Comparison of ENCODE assay signal across 16 cellular contexts in the genomic region with DNA sequence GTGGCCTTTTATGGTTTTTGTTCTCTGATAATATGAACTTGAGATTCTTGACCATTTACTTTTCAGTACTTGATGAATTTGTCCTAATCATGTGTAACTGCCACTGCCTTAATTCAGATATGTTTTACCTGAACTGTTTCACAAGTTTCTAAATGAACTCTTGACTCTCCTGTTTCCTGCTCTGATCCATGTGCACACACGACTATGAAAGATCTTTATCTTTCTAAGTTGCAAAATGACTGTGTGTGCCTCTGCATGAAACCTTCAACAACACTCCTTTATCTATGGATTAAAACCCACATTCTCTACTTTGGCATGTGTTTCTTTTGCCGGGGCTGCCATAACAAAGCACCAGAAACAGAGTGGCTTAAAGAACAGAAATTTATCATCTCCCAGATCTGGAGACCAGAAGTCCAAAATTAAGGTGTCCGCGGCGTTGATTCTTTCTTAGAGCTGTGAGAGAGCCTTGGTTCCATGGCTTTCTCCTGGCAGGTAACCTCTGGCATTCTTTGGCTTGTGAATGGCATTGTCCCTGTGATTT.
DNase-seq lines count a peak whose midpoint lies in the region; ATAC-seq, FAIRE-seq and TF ChIP-seq lines count a peak whose summit lies in the region.
"Had no signal": no experiment of that assay in that cellular context is flagged by ENCODE, and none has a peak within 500 bp of the region (broad histone marks: within the 10 kb centered on the region; RNA-seq: fewer than 3 reads in every experiment).

No MANE protein-coding gene starts in this region.

- peak; percentile 31 for ATAC-seq in HG02798 (IDR thresholded peaks at IDR 0.05; ENCODE audit: poor library complexity, unreplicated experiment)
- ATAC-seq in pancreas = no peak
- ATAC-seq: mucosa of descending colon had no signal

- DNase-seq in activated CD4-positive, alpha-beta T cell treated with anti-CD3 and anti-CD28 coated beads, Interleukin-2, amount 10 ng/mL, durations not matched to agents 7 days and 5 days = no peak
- no peak for DNase-seq in activated CD4-positive, alpha-beta T cell treated with anti-CD3 and anti-CD28 coated beads, Interleukin-2, amount 50 U/mL, for 1 hour
- peak; percentile 49 for DNase-seq in T-helper 2 cell treated with Interferon-gamma antibody and Interleukin-4, amounts not matched to agents 5 μg/mL and 100 μg/mL, for 36 hours (ENCODE audit: low spot score)
- DNase-seq in pancreas (no peak), COLO668 (lab: John Stamatoyannopoulos, UW; ENCODE audit: unreplicated experiment) (no peak), neural progenitor cell (ENCODE audit: low spot score) (no peak), foreskin melanocyte (no peak)
- DNase-seq: activated effector memory CD4-positive, alpha-beta T cell treated with Interleukin-2 at 50 U/mL for 16 hours; MG63; mucosa of descending colon; NCI-H510A treated with DMSO at 0.1 percent for 48 hours had no signal

- H3K27me3 ChIP-seq in pancreas = no peaks in the 10 kb centered on the region
- no peaks in the 10 kb centered on the region for H3K27me3 ChIP-seq in neural progenitor cell
- H3K27me3 ChIP-seq: cardiac muscle cell, MG63, right atrium auricular region had no signal

- intact Hi-C loops in pancreas (cut with DNase I) = no loop called here

- H3K36me3 ChIP-seq in pancreas (no peaks in the 10 kb centered on the region), neural progenitor cell (no peaks in the 10 kb centered on the region)
- H3K36me3 ChIP-seq: cardiac muscle cell, MG63 had no signal

- H3K4me3 ChIP-seq in pancreas = no peak overlapping the region
- H3K4me3 ChIP-seq in neural progenitor cell = no peak overlapping the region
- H3K4me3 ChIP-seq: cardiac muscle cell, MG63, mucosa of descending colon, right atrium auricular region had no signal

- H3K27me3 Mint-ChIP-seq in activated CD4-positive, alpha-beta T cell treated with anti-CD3 and anti-CD28 coated beads, Interleukin-2, amount 10 ng/mL, durations not matched to agents 7 days and 5 days = peaks cover 8% of the 10 kb centered on the region
- peaks cover 2% of the 10 kb centered on the region for H3K27me3 Mint-ChIP-seq in T-helper 2 cell treated with Interferon-gamma antibody and Interleukin-4, amounts not matched to agents 5 μg/mL and 100 μg/mL, for 36 hours (ENCODE audit: low read depth)
- peaks cover 2% of the 10 kb centered on the region for H3K27me3 Mint-ChIP-seq in neural progenitor cell (ENCODE audit: insufficient read depth, low read depth)

- H4K20me1 ChIP-seq in neural progenitor cell (ENCODE audit: low read depth) = no peaks in the 10 kb centered on the region

- 63 to 68% methylated on average over 5 of the region's 5 CpGs for WGBS in pancreas, 2 donors

- FAIRE-seq in pancreas (lab: Jason Lieb, UNC) = no peak
- FAIRE-seq: A204.1, TTC549 had no signal

- CTCF ChIA-PET in activated CD4-positive, alpha-beta T cell treated with anti-CD3 and anti-CD28 coated beads, Interleukin-2, amount 10 ng/mL, durations not matched to agents 7 days and 5 days (lab: Charles Lee) = no interaction called here

- H3K4me1 ChIP-seq in pancreas = peaks cover 0 to 36% (median 18%) of the 10 kb centered on the region in 3 donors
- H3K4me1 ChIP-seq in neural progenitor cell = no peaks in the 10 kb centered on the region

- no peak overlapping the region for H2AFZ ChIP-seq in neural progenitor cell (replicated peaks)

- no peaks in the 10 kb centered on the region for H3K36me3 Mint-ChIP-seq in activated CD4-positive, alpha-beta T cell treated with anti-CD3 and anti-CD28 coated beads, Interleukin-2, amount 10 ng/mL, durations not matched to agents 7 days and 5 days (ENCODE audit: low read depth)
- peaks cover 12% of the 10 kb centered on the region for H3K36me3 Mint-ChIP-seq in T-helper 2 cell treated with Interferon-gamma antibody and Interleukin-4, amounts not matched to agents 5 μg/mL and 100 μg/mL, for 36 hours (ENCODE audit: low read depth)
- no peaks in the 10 kb centered on the region for H3K36me3 Mint-ChIP-seq in neural progenitor cell

- H3K4me3 Mint-ChIP-seq in activated CD4-positive, alpha-beta T cell treated with anti-CD3 and anti-CD28 coated beads, Interleukin-2, amount 10 ng/mL, durations not matched to agents 7 days and 5 days = no peak overlapping the region
- peak overlapping the region; percentile 60 for H3K4me3 Mint-ChIP-seq in T-helper 2 cell treated with Interferon-gamma antibody and Interleukin-4, amounts not matched to agents 5 μg/mL and 100 μg/mL, for 36 hours
- no peak overlapping the region for H3K4me3 Mint-ChIP-seq in neural progenitor cell

- H3K27ac ChIP-seq in pancreas (peak overlapping the region in 3 of 4 donors; percentile 46 to 94 (median 83)), neural progenitor cell (no peak overlapping the region)
- H3K27ac ChIP-seq: cardiac muscle cell, right atrium auricular region had no signal

- TF ChIP-seq CTCF in pancreas (IDR thresholded peaks at IDR 0.05) (no peak), neural progenitor cell (IDR thresholded peaks at IDR 0.05) (no peak)

- peaks cover 3% of the 10 kb centered on the region for H3K9me3 Mint-ChIP-seq in activated CD4-positive, alpha-beta T cell treated with anti-CD3 and anti-CD28 coated beads, Interleukin-2, amount 10 ng/mL, durations not matched to agents 7 days and 5 days
- H3K9me3 Mint-ChIP-seq in T-helper 2 cell treated with Interferon-gamma antibody and Interleukin-4, amounts not matched to agents 5 μg/mL and 100 μg/mL, for 36 hours = peaks cover 21% of the 10 kb centered on the region
- peaks cover 6% of the 10 kb centered on the region for H3K9me3 Mint-ChIP-seq in neural progenitor cell

- no peaks in the 10 kb centered on the region for H3F3A ChIP-seq in neural progenitor cell (ENCODE audit: low read depth)

- peak overlapping the region; percentile 6 for H3K27ac Mint-ChIP-seq in activated CD4-positive, alpha-beta T cell treated with anti-CD3 and anti-CD28 coated beads, Interleukin-2, amount 10 ng/mL, durations not matched to agents 7 days and 5 days
- H3K27ac Mint-ChIP-seq in T-helper 2 cell treated with Interferon-gamma antibody and Interleukin-4, amounts not matched to agents 5 μg/mL and 100 μg/mL, for 36 hours = peak overlapping the region; percentile 87
- no peak overlapping the region for H3K27ac Mint-ChIP-seq in neural progenitor cell

- no peaks in the 10 kb centered on the region for H3K79me2 ChIP-seq in neural progenitor cell (ENCODE audit: low read depth)

- no peaks in the 10 kb centered on the region for H3K9me3 ChIP-seq in pancreas
- peaks cover 7% of the 10 kb centered on the region for H3K9me3 ChIP-seq in neural progenitor cell (ENCODE audit: low read depth)
- H3K9me3 ChIP-seq: MG63, mucosa of descending colon, right atrium auricular region had no signal

- no peak overlapping the region for H3K4me2 ChIP-seq in neural progenitor cell

- POLR2A ChIA-PET in activated CD4-positive, alpha-beta T cell treated with anti-CD3 and anti-CD28 coated beads, Interleukin-2, amount 10 ng/mL, durations not matched to agents 7 days and 5 days (lab: Charles Lee) = no interaction called here

- H3K4me1 Mint-ChIP-seq in activated CD4-positive, alpha-beta T cell treated with anti-CD3 and anti-CD28 coated beads, Interleukin-2, amount 10 ng/mL, durations not matched to agents 7 days and 5 days = peaks cover 16% of the 10 kb centered on the region
- peaks cover 34% of the 10 kb centered on the region for H3K4me1 Mint-ChIP-seq in T-helper 2 cell treated with Interferon-gamma antibody and Interleukin-4, amounts not matched to agents 5 μg/mL and 100 μg/mL, for 36 hours (ENCODE audit: low read depth)
- no peaks in the 10 kb centered on the region for H3K4me1 Mint-ChIP-seq in neural progenitor cell

- H3K9ac ChIP-seq in neural progenitor cell = no peak overlapping the region
